29 cellular contexts compared by ENCODE assay signal in the genomic region with DNA sequence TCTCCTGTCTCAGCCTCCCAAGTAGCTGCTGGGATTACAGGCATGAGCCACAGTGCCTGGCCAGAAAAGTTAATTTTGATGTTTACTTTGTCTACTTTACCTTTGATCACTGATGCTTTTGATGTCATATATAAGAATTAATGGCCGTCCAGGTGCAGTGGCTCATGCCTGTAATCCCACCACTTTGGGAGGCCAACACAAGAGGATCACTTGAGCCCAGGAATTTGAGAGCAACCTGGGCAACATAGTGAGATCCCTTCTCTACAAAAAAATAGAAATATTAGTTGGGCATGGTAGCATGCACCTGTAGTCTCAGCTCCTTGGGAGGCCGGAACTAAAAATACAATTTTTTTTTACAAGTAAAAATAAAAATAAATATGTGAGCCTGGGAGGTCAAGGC.
"Had no signal": no experiment of that assay in that cellular context is flagged by ENCODE, and none has a peak within 500 bp of the region (broad histone marks: within the 10 kb centered on the region; RNA-seq: fewer than 3 reads in every experiment).

No MANE protein-coding gene starts in this region.

- H3K4me3 Mint-ChIP-seq: dendritic cell treated with granulocyte-macrophage colony-stimulating factor and Interleukin-4, amounts not matched to agents 40 ng/mL and 50 ng/mL, for 4 days; effector memory CD8-positive, alpha-beta T cell; endodermal cell had no signal

- H3K4me1 ChIP-seq: colonic mucosa, esophagus muscularis mucosa, esophagus squamous epithelium, foreskin keratinocyte, gastrocnemius medialis, gastroesophageal sphincter, heart left ventricle, heart right ventricle had no signal

- H3K9me3 ChIP-seq: colonic mucosa, esophagus muscularis mucosa, esophagus squamous epithelium, gastrocnemius medialis, gastroesophageal sphincter, heart left ventricle, heart right ventricle had no signal

- H3K36me3 ChIP-seq: colonic mucosa, esophagus muscularis mucosa, esophagus squamous epithelium, gastrocnemius medialis, gastroesophageal sphincter, heart left ventricle, heart right ventricle had no signal

- FAIRE-seq: colon, endometrium, endothelial cell of umbilical vein, frontal cortex had no signal

- H3K27ac ChIP-seq: colonic mucosa, coronary artery, dorsolateral prefrontal cortex, epithelial cell of prostate, esophagus muscularis mucosa, esophagus squamous epithelium, foreskin keratinocyte, gastrocnemius medialis, gastroesophageal sphincter, heart left ventricle, heart right ventricle had no signal

- ATAC-seq: effector memory CD8-positive, alpha-beta T cell; esophagus mucosa; foreskin keratinocyte; gastrocnemius medialis; gastroesophageal sphincter; heart left ventricle; heart right ventricle had no signal

- DNase-seq: colonic mucosa; cortex of kidney; dermis blood vessel endothelial cell; dorsolateral prefrontal cortex; effector CD4-positive, alpha-beta T cell; effector CD8-positive, alpha-beta T cell; effector memory CD4-positive, alpha-beta T cell; effector memory CD8-positive, alpha-beta T cell; endodermal cell; erythroblast; esophagus squamous epithelium; foreskin fibroblast; foreskin keratinocyte; foreskin melanocyte; gastrocnemius medialis; glutamatergic neuron; head of caudate nucleus; heart left ventricle; heart right ventricle had no signal

- H3K27me3 ChIP-seq: colonic mucosa, foreskin keratinocyte had no signal

- H3K27ac Mint-ChIP-seq: dendritic cell treated with granulocyte-macrophage colony-stimulating factor and Interleukin-4, amounts not matched to agents 40 ng/mL and 50 ng/mL, for 4 days; effector memory CD8-positive, alpha-beta T cell; endodermal cell had no signal

- H3K4me1 Mint-ChIP-seq: endodermal cell had no signal

- H3K4me3 ChIP-seq: colonic mucosa, coronary artery, dorsolateral prefrontal cortex, esophagus muscularis mucosa, esophagus squamous epithelium, gastrocnemius medialis, gastroesophageal sphincter, heart left ventricle, heart right ventricle had no signal

- H3K9me3 Mint-ChIP-seq: dendritic cell treated with granulocyte-macrophage colony-stimulating factor and Interleukin-4, amounts not matched to agents 40 ng/mL and 50 ng/mL, for 4 days; effector memory CD8-positive, alpha-beta T cell; endodermal cell had no signal
